Comparison of ENCODE assay signal across 8 cellular contexts in genomic region chr17:78186689-78187595, GRCh38. TPM values are rescaled to one million over a fixed set of nuclear protein-coding genes. Genes with fewer than 3 reads are reported as not detected.
DNase-seq lines count a peak whose midpoint lies in the region; ATAC-seq, FAIRE-seq and TF ChIP-seq lines count a peak whose summit lies in the region.

TSS of gene AFMID (plus strand) at chr17:78187362. CDS start at chr17:78187371, 9 bp downstream.
TSS of gene TK1 (minus strand) at chr17:78187052. CDS start at chr17:78186994, 58 bp downstream.

- H2AFZ ChIP-seq in neuron (ENCODE audit: low read depth, low read length), result peak within 1 kb of the TSS; percentile 51

- peak; percentile 98 for FAIRE-seq in G401.6 (lab: Jason Lieb, UNC)

- peak; percentile 99 for TF ChIP-seq CTCF in foreskin keratinocyte (conservative IDR thresholded peaks at IDR 0.05)

- peak within 1 kb of the TSS; percentile 68 for H3K27ac ChIP-seq in foreskin keratinocyte
- H3K27ac ChIP-seq in subcutaneous abdominal adipose tissue (ENCODE audit: low read depth, low read length), result peak within 1 kb of the TSS; percentile 37

- H3K4me1 ChIP-seq in foreskin keratinocyte (no peaks in the 10 kb centered on the region), neuron (ENCODE audit: insufficient read depth, low read length) (peaks cover 37% of the 10 kb centered on the region), subcutaneous abdominal adipose tissue (ENCODE audit: control insufficient read depth in 5 of 5, insufficient read depth in 5 of 5, low read length in 5 of 5) (peaks cover 0 to 26% (median 21%) of the 10 kb centered on the region in 5 donors)

- peak; percentile 100 for DNase-seq in H7
- DNase-seq in M059J (ENCODE audit: low read depth), result peak; percentile 94
- peak; percentile 70 for DNase-seq in SIG-M5 (lab: John Stamatoyannopoulos, UW)
- peak; percentile 62 for DNase-seq in activated gamma-delta T cell (lab: John Stamatoyannopoulos, UW)
- DNase-seq in foreskin keratinocyte, result peak; percentile 86 to 92

- H3K36me3 ChIP-seq in H7 (replicated peaks; ENCODE audit: control insufficient read depth, insufficient read depth, low read length) (peaks cover 26% of the 10 kb centered on the region), neuron (ENCODE audit: insufficient read depth, low read length) (peaks cover 35% of the 10 kb centered on the region), subcutaneous abdominal adipose tissue (ENCODE audit: control insufficient read depth in 5 of 5, insufficient read depth in 5 of 5, low read length in 5 of 5) (peaks cover 0 to 14% (median 6%) of the 10 kb centered on the region in 5 donors)

- no peaks in the 10 kb centered on the region for H3K27me3 ChIP-seq in H7 (ENCODE audit: control insufficient read depth, insufficient read depth, low read length)
- H3K27me3 ChIP-seq in foreskin keratinocyte, result no peaks in the 10 kb centered on the region
- H3K27me3 ChIP-seq in neuron (ENCODE audit: insufficient read depth, low read length), result no peaks in the 10 kb centered on the region
- H3K27me3 ChIP-seq in subcutaneous abdominal adipose tissue (ENCODE audit: control insufficient read depth in 5 of 5, insufficient read depth in 4 of 5, low read length in 5 of 5), result no peaks in the 10 kb centered on the region

- peak within 1 kb of the TSS in 2 of 5 donors; percentile 43 to 52 for H3K9ac ChIP-seq in subcutaneous abdominal adipose tissue (ENCODE audit: low read length in 5 of 5)

- H3K9me3 ChIP-seq in neuron (ENCODE audit: low read length) (no peaks in the 10 kb centered on the region), subcutaneous abdominal adipose tissue (ENCODE audit: control insufficient read depth in 5 of 5, low read length in 5 of 5) (no peaks in the 10 kb centered on the region)

- H3K4me3 ChIP-seq in H7 (ENCODE audit: insufficient read depth, low read depth, low read length) (peak within 1 kb of the TSS; percentile 78), neuron (ENCODE audit: low read length) (peak within 1 kb of the TSS; percentile 94), subcutaneous abdominal adipose tissue (ENCODE audit: low read depth in 1 of 5, low read length in 5 of 5) (peak within 1 kb of the TSS; percentile 58 to 90 (median 72))

- ATAC-seq in foreskin keratinocyte, result peak; percentile 94

RNA-seq across cellular contexts. Expression of gene AFMID, which starts in this region (rescaled TPM):
- 36.4 and 43.0 TPM in 2 replicates for total RNA-seq in H7 (2014; rRNA removed; shearing (Covaris generic))
- 9.7 and 13.3 TPM in 2 replicates for total RNA-seq in M059J (2014; rRNA removed; shearing (Covaris generic))
- total RNA-seq in foreskin keratinocyte, result 15.0 and 18.9 TPM in 2 replicates
- polyA plus RNA-seq in foreskin keratinocyte, result 19.7 and 20.8 TPM in 2 replicates

RNA-seq across cellular contexts. Expression of gene TK1, which starts in this region (rescaled TPM):
- 48.4 and 56.5 TPM in 2 replicates for total RNA-seq in H7 (2014; rRNA removed; shearing (Covaris generic))
- 107 and 150 TPM in 2 replicates for total RNA-seq in M059J (2014; rRNA removed; shearing (Covaris generic))
- 80.9 and 109 TPM in 2 replicates for total RNA-seq in foreskin keratinocyte
- polyA plus RNA-seq in foreskin keratinocyte, result 169 and 180 TPM in 2 replicates

Comparison
In these comparisons a context has a peak if more than half of its experiments do, and no peak if none do; other contexts are left out.
1. Peak in every context shown above with its lines: DNase-seq, ATAC-seq, H3K4me3 ChIP-seq and H3K27ac ChIP-seq.